ENCODE assay signal across 9 cellular contexts in the genomic region with DNA sequence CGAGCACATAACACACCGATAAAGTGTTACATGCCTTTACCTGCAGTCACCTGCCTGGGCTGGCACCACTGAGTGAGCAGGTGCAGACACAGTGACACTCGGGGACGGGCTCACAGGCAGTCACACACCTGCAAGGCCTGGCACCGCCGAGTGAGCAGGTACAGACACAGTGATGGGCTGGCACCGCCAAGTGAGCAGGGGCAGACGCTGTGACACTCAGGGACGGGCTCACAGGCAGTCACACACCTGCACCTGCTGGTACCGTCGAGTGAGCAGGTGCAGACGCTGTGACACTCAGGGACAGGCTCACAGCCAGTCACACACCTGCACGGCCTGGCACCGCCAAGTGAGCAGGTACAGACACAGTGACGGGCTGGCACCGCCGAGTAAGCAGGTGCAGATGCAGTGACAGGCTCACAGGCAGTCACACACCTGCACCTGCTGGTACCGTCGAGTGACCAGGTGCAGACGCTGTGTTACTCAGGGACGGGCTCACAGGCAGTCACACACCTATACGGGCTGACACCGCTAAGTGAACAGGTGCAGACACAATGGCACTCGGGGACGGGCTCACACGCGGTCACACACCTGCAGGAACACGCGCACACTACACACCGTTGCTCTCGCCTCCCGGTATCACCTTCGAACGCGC. TPM values are rescaled to one million over a fixed set of nuclear protein-coding genes. Genes with fewer than 3 reads are reported as not detected.
DNase-seq lines count a peak whose midpoint lies in the region; ATAC-seq and TF ChIP-seq lines count a peak whose summit lies in the region.
"Had no signal": no experiment of that assay in that cellular context is flagged by ENCODE, and none has a peak within 500 bp of the region (broad histone marks: within the 10 kb centered on the region; RNA-seq: fewer than 3 reads in every experiment).

No MANE protein-coding gene starts in this region.

- intact Hi-C loops in activated CD4-positive, alpha-beta T cell treated with anti-CD3 and anti-CD28 coated beads for 36 hours (cut with DNase I, micrococcal nuclease): loop anchor here in 1 of 2 experiments (1.0 to 2.0 kb wide), 7 partner anchors 76 to 356 kb away; partner anchors contain the start of genes ZFP28, ZNF470, ZNF471 and ZNF582

- H3K4me1 ChIP-seq in tibial nerve (peaks cover 0 to 11% (median 2%) of the 10 kb centered on the region in 4 donors), HAP-1 (no peaks in the 10 kb centered on the region)

- H3K4me1 Mint-ChIP-seq in activated CD4-positive, alpha-beta T cell treated with anti-CD3 and anti-CD28 coated beads for 36 hours: peaks cover 11% of the 10 kb centered on the region
- peaks cover 9% of the 10 kb centered on the region for H3K4me1 Mint-ChIP-seq in brain
- peaks cover 10% of the 10 kb centered on the region for H3K4me1 Mint-ChIP-seq in memory B cell

- TF ChIP-seq CTCF in brain (conservative IDR thresholded peaks at IDR 0.05): no peak
- no peak for TF ChIP-seq CTCF in tibial nerve (IDR thresholded peaks at IDR 0.05)

- TF ChIP-seq POLR2A in tibial nerve (IDR thresholded peaks at IDR 0.05): no peak

- H3K36me3 ChIP-seq in tibial nerve (peaks cover 0 to 19% (median 0%) of the 10 kb centered on the region in 3 donors), HAP-1 (replicated peaks) (no peaks in the 10 kb centered on the region)

- TF ChIP-seq EP300 in tibial nerve (IDR thresholded peaks at IDR 0.05): no peak

- POLR2A ChIA-PET in activated CD4-positive, alpha-beta T cell treated with anti-CD3 and anti-CD28 coated beads for 36 hours (lab: Charles Lee): no interaction called here

- peak overlapping the region in 2 of 4 donors; percentile 52 to 71 for H3K27ac ChIP-seq in tibial nerve

- H3K27me3 ChIP-seq in tibial nerve (no peaks in the 10 kb centered on the region), HAP-1 (ENCODE audit: low read depth) (no peaks in the 10 kb centered on the region)

- in situ Hi-C loops in HAP-1 (cut with MboI; ENCODE audit: low sequenced_read_pairs): no loop called here

- H3K4me3 Mint-ChIP-seq in activated CD4-positive, alpha-beta T cell treated with anti-CD3 and anti-CD28 coated beads for 36 hours: peak overlapping the region; percentile 84
- H3K4me3 Mint-ChIP-seq in brain (peak overlapping the region in 4 of 5 experiments; percentile 73 to 98 (median 94)), memory B cell (peak overlapping the region; percentile 95)

- CTCF ChIA-PET in activated CD4-positive, alpha-beta T cell treated with anti-CD3 and anti-CD28 coated beads for 36 hours (lab: Charles Lee): no interaction called here

- peaks cover 0 to 31% (median 0%) of the 10 kb centered on the region in 4 donors for H3K9me3 ChIP-seq in tibial nerve
- no peaks in the 10 kb centered on the region for H3K9me3 ChIP-seq in HAP-1

- H3K27ac Mint-ChIP-seq in activated CD4-positive, alpha-beta T cell treated with anti-CD3 and anti-CD28 coated beads for 36 hours: peak overlapping the region; percentile 87
- H3K27ac Mint-ChIP-seq in brain (peak overlapping the region in 4 of 5 experiments; percentile 52 to 94 (median 84)), memory B cell (peak overlapping the region; percentile 72)

- H3K9me3 Mint-ChIP-seq in activated CD4-positive, alpha-beta T cell treated with anti-CD3 and anti-CD28 coated beads for 36 hours (ENCODE audit: low read depth): peaks cover 7% of the 10 kb centered on the region
- H3K9me3 Mint-ChIP-seq in brain (peaks cover 0 to 72% (median 28%) of the 10 kb centered on the region in 5 experiments), memory B cell (peaks cover 4% of the 10 kb centered on the region)

- no peaks in the 10 kb centered on the region for H3K27me3 Mint-ChIP-seq in activated CD4-positive, alpha-beta T cell treated with anti-CD3 and anti-CD28 coated beads for 36 hours
- peaks cover 4% of the 10 kb centered on the region for H3K27me3 Mint-ChIP-seq in brain
- no peaks in the 10 kb centered on the region for H3K27me3 Mint-ChIP-seq in memory B cell

- WGBS in tibial nerve, 2 donors: 31 to 50% methylated on average over 19 to 27 of the region's 35 CpGs

- H3K4me3 ChIP-seq in tibial nerve (peak overlapping the region; percentile 47 to 72 (median 64)), HAP-1 (no peak overlapping the region)

- peaks cover 22% of the 10 kb centered on the region for H3K36me3 Mint-ChIP-seq in activated CD4-positive, alpha-beta T cell treated with anti-CD3 and anti-CD28 coated beads for 36 hours (ENCODE audit: low read depth)
- H3K36me3 Mint-ChIP-seq in brain (peaks cover 14% of the 10 kb centered on the region), memory B cell (peaks cover 8% of the 10 kb centered on the region)

- DNase-seq in activated CD4-positive, alpha-beta T cell treated with anti-CD3 and anti-CD28 coated beads for 36 hours: peak; percentile 10
- DNase-seq in activated CD4-positive, alpha-beta T cell treated with anti-CD3 and anti-CD28 coated beads, Interleukin-2, amount 50 U/mL, for 4 hours: no peak
- DNase-seq in memory B cell (ENCODE audit: low spot score in 2 of 2): no peak
- no peak for DNase-seq in tibial nerve (ENCODE audit: low spot score in 2 of 2)
- DNase-seq in stimulated activated CD8-positive, alpha-beta memory T cell treated with anti-CD3 and anti-CD28 coated beads, Interleukin-4, amount 100 ng/mL, for 48 hours: no peak
- no peak for DNase-seq in HAP-1 (ENCODE audit: low spot score in 2 of 2)
- no peak for DNase-seq in SW 1271 (lab: John Stamatoyannopoulos, UW)

- ATAC-seq in activated CD4-positive, alpha-beta T cell treated with anti-CD3 and anti-CD28 coated beads for 36 hours: peak; percentile 55
- ATAC-seq in memory B cell (ENCODE audit: low read depth): peak; percentile 39

RNA-seq across cellular contexts. Expression of gene ZNF835, which starts 0.5 kb away (rescaled TPM):
- 1 to 10 TPM; 2.8 to 4.5 TPM for total RNA-seq in activated CD4-positive, alpha-beta T cell treated with anti-CD3 and anti-CD28 coated beads for 36 hours
- 1.4 TPM for polyA plus RNA-seq in brain (ENCODE audit: insufficient read depth, low read depth, low replicate concordance)
- total RNA-seq in tibial nerve: 10 to 100 TPM in 3 of 4 donors, 1 to 10 TPM in 1; 9.6 to 14.7 (median 11.7) TPM
- total RNA-seq: myocyte had no signal

RNA-seq across cellular contexts. Expression of gene SMIM17, which starts 28.1 kb away (rescaled TPM):
- not detected for total RNA-seq in activated CD4-positive, alpha-beta T cell treated with anti-CD3 and anti-CD28 coated beads for 36 hours
- 0.85 TPM for polyA plus RNA-seq in brain (ENCODE audit: insufficient read depth, low read depth, low replicate concordance)
- total RNA-seq in tibial nerve: under 1 TPM in 3 of 4 donors, not detected in 1; 0.60 to 0.84 (median 0.78) TPM
